Comparison of ENCODE assay signal across 10 cellular contexts in genomic region chr5:41871866-41872265, GRCh38. TPM values are rescaled to one million over a fixed set of nuclear protein-coding genes. Genes with fewer than 3 reads are reported as not detected.
A peak's percentile ranks its signal among the peaks of the same experiment; 100 is the strongest.
DNase-seq lines count a peak whose midpoint lies in the region; TF ChIP-seq lines count a peak whose summit lies in the region.
"Had no signal": no experiment of that assay in that cellular context is flagged by ENCODE, and none has a peak within 500 bp of the region (broad histone marks: within the 10 kb centered on the region; RNA-seq: fewer than 3 reads in every experiment).

No MANE protein-coding gene starts in this region.

- peak; percentile 66 for DNase-seq in COLO829 (ENCODE audit: low spot score)
- DNase-seq in SK-MEL-5 (ENCODE audit: low read depth, low spot score) = peak; percentile 82
- peak; percentile 74 to 83 for DNase-seq in fibroblast of lung (ENCODE audit: low read depth in 2 of 2)
- peak; percentile 39 for DNase-seq in pulmonary artery endothelial cell (ENCODE audit: low read depth, low spot score)
- DNase-seq in NCI-H1436 (lab: John Stamatoyannopoulos, UW) = no peak
- no peak for DNase-seq in 8988T
- DNase-seq in SKM-1 (lab: John Stamatoyannopoulos, UW; ENCODE audit: unreplicated experiment) = no peak
- no peak for DNase-seq in neural progenitor cell (ENCODE audit: low spot score)
- DNase-seq: KBM-7 had no signal

- H3K27ac ChIP-seq in fibroblast of lung (ENCODE audit: insufficient read depth, low read length) (no peak overlapping the region), neural progenitor cell (no peak overlapping the region)
- H3K27ac ChIP-seq: breast epithelium had no signal

- in situ Hi-C loops in SK-MEL-5 (cut with HindIII; ENCODE audit: low pct_unique_long_range_greater_than_20kb, low sequenced_read_pairs) = no loop called here

- peaks cover 4% of the 10 kb centered on the region for H3K27me3 Mint-ChIP-seq in neural progenitor cell (ENCODE audit: insufficient read depth, low read depth)

- no peak overlapping the region for H3K27ac Mint-ChIP-seq in neural progenitor cell

- TF ChIP-seq CTCF in fibroblast of lung (conservative IDR thresholded peaks at IDR 0.05 in 1 of 2, IDR thresholded peaks at IDR 0.05 in 1 of 2; ENCODE audit: low read depth in 1 of 2, low read length in 2 of 2) (no peak), neural progenitor cell (IDR thresholded peaks at IDR 0.05) (no peak)

- H3K79me2 ChIP-seq in fibroblast of lung (ENCODE audit: control insufficient read depth, insufficient read depth, low read length) = peaks cover 12% of the 10 kb centered on the region
- H3K79me2 ChIP-seq in neural progenitor cell (ENCODE audit: low read depth) = peaks cover 18% of the 10 kb centered on the region

- H3K27me3 ChIP-seq in fibroblast of lung (ENCODE audit: control insufficient read depth, insufficient read depth, low read length) (no peaks in the 10 kb centered on the region), neural progenitor cell (peaks cover 17% of the 10 kb centered on the region)
- H3K27me3 ChIP-seq: breast epithelium had no signal

- no peak overlapping the region for H3K4me3 Mint-ChIP-seq in neural progenitor cell

- peaks cover 3% of the 10 kb centered on the region for H3K36me3 Mint-ChIP-seq in neural progenitor cell

- no peaks in the 10 kb centered on the region for H4K20me1 ChIP-seq in fibroblast of lung (ENCODE audit: control insufficient read depth, extremely low read depth, insufficient read depth, low read length)
- peaks cover 5% of the 10 kb centered on the region for H4K20me1 ChIP-seq in neural progenitor cell (ENCODE audit: low read depth)

- H3K9me3 ChIP-seq in fibroblast of lung (ENCODE audit: control insufficient read depth, insufficient read depth, low read depth, low read length) (no peaks in the 10 kb centered on the region), neural progenitor cell (ENCODE audit: low read depth) (no peaks in the 10 kb centered on the region)
- H3K9me3 ChIP-seq: breast epithelium had no signal

- peaks cover 14% of the 10 kb centered on the region for H3K4me1 Mint-ChIP-seq in neural progenitor cell

- H3K9ac ChIP-seq in fibroblast of lung (ENCODE audit: insufficient read depth, low read length) (no peak overlapping the region), neural progenitor cell (no peak overlapping the region)

- H3F3A ChIP-seq in neural progenitor cell (ENCODE audit: low read depth) = peaks cover 16% of the 10 kb centered on the region

- no peak overlapping the region for H3K4me3 ChIP-seq in fibroblast of lung (replicated peaks in 1 of 4; ENCODE audit: control extremely low read depth in 1 of 4, insufficient read depth in 1 of 4, low read depth in 3 of 4, low read length in 4 of 4)
- no peak overlapping the region for H3K4me3 ChIP-seq in neural progenitor cell
- H3K4me3 ChIP-seq: breast epithelium had no signal

- H3K4me1 ChIP-seq in fibroblast of lung (ENCODE audit: control insufficient read depth, extremely low read depth, insufficient read depth, low read length) (peaks cover 7% of the 10 kb centered on the region), neural progenitor cell (no peaks in the 10 kb centered on the region)

- no peak overlapping the region for H2AFZ ChIP-seq in fibroblast of lung (ENCODE audit: low read length)
- no peak overlapping the region for H2AFZ ChIP-seq in neural progenitor cell (replicated peaks)

- no peaks in the 10 kb centered on the region for H3K9me3 Mint-ChIP-seq in neural progenitor cell

- no peaks in the 10 kb centered on the region for H3K36me3 ChIP-seq in fibroblast of lung (ENCODE audit: control insufficient read depth, insufficient read depth, low read length)
- H3K36me3 ChIP-seq in neural progenitor cell = no peaks in the 10 kb centered on the region
- H3K36me3 ChIP-seq: breast epithelium had no signal

- H3K4me2 ChIP-seq in fibroblast of lung (ENCODE audit: extremely low read depth, insufficient read depth, low read length) = no peak overlapping the region
- no peak overlapping the region for H3K4me2 ChIP-seq in neural progenitor cell

RNA-seq across cellular contexts. Expression of gene OXCT1, which starts 1.6 kb away (rescaled TPM):
- 42.1 and 46.5 TPM in 2 replicates for total RNA-seq in SK-MEL-5 (2014; rRNA removed; shearing (Covaris generic))
- 40.9 and 56.6 TPM in 2 replicates for polyA plus RNA-seq in SK-MEL-5 (2015; cell fraction: cytosol; rRNA removed)
- polyA plus RNA-seq in SK-MEL-5 (2015; cell fraction: nucleus; rRNA removed) = 30.1 and 34.4 TPM in 2 replicates
- 32.4 and 56.3 TPM in 2 replicates for total RNA-seq in fibroblast of lung
- 35.7 and 50.6 TPM in 2 replicates for polyA plus RNA-seq in fibroblast of lung
- polyA plus RNA-seq in fibroblast of lung (2012) = 30.0 and 49.4 TPM in 2 replicates
- polyA minus RNA-seq in fibroblast of lung (ENCODE audit: low replicate concordance) = 6.1 and 7.0 TPM in 2 replicates
- 41.8 and 43.9 TPM in 2 replicates for total RNA-seq in pulmonary artery endothelial cell
- total RNA-seq in neural progenitor cell (ENCODE audit: low replicate concordance) = 32.0 and 39.9 TPM in 2 replicates

RNA-seq across cellular contexts. Expression of gene RIMOC1, which starts 32.3 kb away (rescaled TPM):
- 67.8 and 68.4 TPM in 2 replicates for total RNA-seq in SK-MEL-5 (2014; rRNA removed; shearing (Covaris generic))
- 56.8 and 74.6 TPM in 2 replicates for polyA plus RNA-seq in SK-MEL-5 (2015; cell fraction: cytosol; rRNA removed)
- 91.3 and 94.8 TPM in 2 replicates for polyA plus RNA-seq in SK-MEL-5 (2015; cell fraction: nucleus; rRNA removed)
- total RNA-seq in fibroblast of lung = 16.2 and 22.5 TPM in 2 replicates
- polyA plus RNA-seq in fibroblast of lung = 41.7 and 43.6 TPM in 2 replicates
- polyA plus RNA-seq in fibroblast of lung (2012) = 13.2 and 15.7 TPM in 2 replicates
- polyA minus RNA-seq in fibroblast of lung (ENCODE audit: low replicate concordance) = 6.5 and 9.0 TPM in 2 replicates
- total RNA-seq in pulmonary artery endothelial cell = 8.9 and 14.2 TPM in 2 replicates
- 25.4 and 32.7 TPM in 2 replicates for total RNA-seq in neural progenitor cell (ENCODE audit: low replicate concordance)

RNA-seq across cellular contexts. Expression of gene FBXO4, which starts 53.2 kb away (rescaled TPM):
- 13.0 and 15.7 TPM in 2 replicates for total RNA-seq in SK-MEL-5 (2014; rRNA removed; shearing (Covaris generic))
- polyA plus RNA-seq in SK-MEL-5 (2015; cell fraction: cytosol; rRNA removed) = 7.3 and 7.7 TPM in 2 replicates
- 9.1 and 14.5 TPM in 2 replicates for polyA plus RNA-seq in SK-MEL-5 (2015; cell fraction: nucleus; rRNA removed)
- total RNA-seq in fibroblast of lung (13.4 and 14.1 TPM in 2 replicates), pulmonary artery endothelial cell (8.7 and 10.4 TPM in 2 replicates), neural progenitor cell (ENCODE audit: low replicate concordance) (5.0 and 15.5 TPM in 2 replicates)
- 12.4 and 14.9 TPM in 2 replicates for polyA plus RNA-seq in fibroblast of lung
- polyA plus RNA-seq in fibroblast of lung (2012) = 8.1 and 8.9 TPM in 2 replicates
- 1.5 TPM in 1 of 2 replicates, not detected in the other for polyA minus RNA-seq in fibroblast of lung (ENCODE audit: low replicate concordance)

Comparison
In these comparisons a context has a peak if more than half of its experiments do, and no peak if none do; other contexts are left out.
1. DNase-seq: peak in COLO829 (single experiment), SK-MEL-5 (single experiment), fibroblast of lung (2 of 2) and pulmonary artery endothelial cell (single experiment); none in NCI-H1436 (single experiment), 8988T (single experiment), SKM-1 (single experiment) and neural progenitor cell (single experiment).